Comparison of ENCODE assay signal across 10 cellular contexts in genomic region chr2:201432551-201433388, GRCh38. TPM values are rescaled to one million over a fixed set of nuclear protein-coding genes. Genes with fewer than 3 reads are reported as not detected.
DNase-seq lines count a peak whose midpoint lies in the region; ATAC-seq and TF ChIP-seq lines count a peak whose summit lies in the region.
"Had no signal": no experiment of that assay in that cellular context is flagged by ENCODE, and none has a peak within 500 bp of the region (broad histone marks: within the 10 kb centered on the region; RNA-seq: fewer than 3 reads in every experiment).

No MANE protein-coding gene starts in this region.

- no peaks in the 10 kb centered on the region for H3K27me3 Mint-ChIP-seq in activated T-helper 2 cell treated with anti-CD3 and anti-CD28 coated beads, Interferon-gamma antibody, Interleukin-2, Interleukin-4, amounts not matched to agents 10 μg/mL and 5 μg/mL and 100 μg/mL, durations not matched to agents 14 hours and 24 hours and 36 hours (ENCODE audit: low read depth)
- H3K27me3 Mint-ChIP-seq: dendritic cell treated with granulocyte-macrophage colony-stimulating factor and Interleukin-4, amounts not matched to agents 40 ng/mL and 50 ng/mL, for 4 days had no signal

- WGBS in heart right ventricle, 2 donors: 16 to 17% methylated on average over 5 of the region's 5 CpGs

- peak overlapping the region; percentile 47 to 88 (median 83) for H3K27ac ChIP-seq in heart right ventricle
- H3K27ac ChIP-seq in subcutaneous abdominal adipose tissue (ENCODE audit: low read depth, low read length): peak overlapping the region; percentile 83
- H3K27ac ChIP-seq: 22Rv1 had no signal

- peak; percentile 12 for DNase-seq in SIG-M5 treated with dmso at 0.1 percent for 504 hours (lab: John Stamatoyannopoulos, UW; ENCODE audit: unreplicated experiment)
- DNase-seq in SIG-M5 (lab: John Stamatoyannopoulos, UW): no peak
- no peak for DNase-seq in activated T-helper 2 cell treated with anti-CD3 and anti-CD28 coated beads, Interferon-gamma antibody, Interleukin-2, Interleukin-4, amounts not matched to agents 10 μg/mL and 5 μg/mL and 100 μg/mL, durations not matched to agents 14 hours and 24 hours and 36 hours (ENCODE audit: low spot score)
- DNase-seq in heart right ventricle: peak in 1 of 2 donors; percentile 31
- DNase-seq in NCI-H2107 (lab: John Stamatoyannopoulos, UW): no peak
- no peak for DNase-seq in SKM-1 (lab: John Stamatoyannopoulos, UW; ENCODE audit: unreplicated experiment)

- H3K9me3 ChIP-seq in heart right ventricle (peaks cover 0 to 6% (median 0%) of the 10 kb centered on the region in 11 donors), subcutaneous abdominal adipose tissue (ENCODE audit: control insufficient read depth in 5 of 5, low read length in 5 of 5) (no peaks in the 10 kb centered on the region)

- H3K36me3 ChIP-seq in heart right ventricle (peaks cover 0 to 10% (median 0%) of the 10 kb centered on the region in 9 donors), subcutaneous abdominal adipose tissue (ENCODE audit: control insufficient read depth in 5 of 5, insufficient read depth in 5 of 5, low read length in 5 of 5) (no peaks in the 10 kb centered on the region)

- H3K4me3 ChIP-seq in heart right ventricle (peak overlapping the region in 8 of 10 donors; percentile 7 to 30 (median 18)), subcutaneous abdominal adipose tissue (ENCODE audit: low read depth in 1 of 5, low read length in 5 of 5) (peak overlapping the region in 3 of 5 donors; percentile 4 to 43 (median 30))

- H3K9ac ChIP-seq in subcutaneous abdominal adipose tissue (ENCODE audit: low read length in 5 of 5): peak overlapping the region in 2 of 5 donors; percentile 64 to 66

- peaks cover 39% of the 10 kb centered on the region for H3K4me1 Mint-ChIP-seq in activated T-helper 2 cell treated with anti-CD3 and anti-CD28 coated beads, Interferon-gamma antibody, Interleukin-2, Interleukin-4, amounts not matched to agents 10 μg/mL and 5 μg/mL and 100 μg/mL, durations not matched to agents 14 hours and 24 hours and 36 hours (ENCODE audit: low read depth)

- H3K4me1 ChIP-seq in heart right ventricle (peaks cover 7 to 71% (median 53%) of the 10 kb centered on the region in 9 donors), subcutaneous abdominal adipose tissue (ENCODE audit: control insufficient read depth in 5 of 5, insufficient read depth in 5 of 5, low read length in 5 of 5) (peaks cover 7 to 28% (median 26%) of the 10 kb centered on the region in 5 donors)

- TF ChIP-seq CTCF in heart right ventricle (IDR thresholded peaks at IDR 0.05): no peak

- H3K36me3 Mint-ChIP-seq in activated T-helper 2 cell treated with anti-CD3 and anti-CD28 coated beads, Interferon-gamma antibody, Interleukin-2, Interleukin-4, amounts not matched to agents 10 μg/mL and 5 μg/mL and 100 μg/mL, durations not matched to agents 14 hours and 24 hours and 36 hours (ENCODE audit: low read depth): peaks cover 37% of the 10 kb centered on the region

- intact Hi-C loops in activated T-helper 2 cell treated with anti-CD3 and anti-CD28 coated beads, Interferon-gamma antibody, Interleukin-2, Interleukin-4, amounts not matched to agents 10 μg/mL and 5 μg/mL and 100 μg/mL, durations not matched to agents 14 hours and 24 hours and 36 hours (cut with micrococcal nuclease): loop anchor here (1.0 to 2.0 kb wide), 3 partner anchors 15 to 19 kb away; partner anchors contain the start of genes STRADB and TRAK2
- intact Hi-C loops in heart right ventricle (cut with DNase I): loop anchor here in 1 of 10 donors (2.0 kb wide), 1 partner anchor 18 kb away; the partner anchor contains the start of genes STRADB and TRAK2

- peak overlapping the region; percentile 83 for H3K27ac Mint-ChIP-seq in activated T-helper 2 cell treated with anti-CD3 and anti-CD28 coated beads, Interferon-gamma antibody, Interleukin-2, Interleukin-4, amounts not matched to agents 10 μg/mL and 5 μg/mL and 100 μg/mL, durations not matched to agents 14 hours and 24 hours and 36 hours
- H3K27ac Mint-ChIP-seq: dendritic cell treated with granulocyte-macrophage colony-stimulating factor and Interleukin-4, amounts not matched to agents 40 ng/mL and 50 ng/mL, for 4 days had no signal

- ATAC-seq in heart right ventricle (peak; percentile 55 to 89 (median 79)), HG02981 (IDR thresholded peaks at IDR 0.05; ENCODE audit: unreplicated experiment) (no peak)

- peaks cover 20% of the 10 kb centered on the region for H3K9me3 Mint-ChIP-seq in activated T-helper 2 cell treated with anti-CD3 and anti-CD28 coated beads, Interferon-gamma antibody, Interleukin-2, Interleukin-4, amounts not matched to agents 10 μg/mL and 5 μg/mL and 100 μg/mL, durations not matched to agents 14 hours and 24 hours and 36 hours

- H3K4me3 Mint-ChIP-seq in activated T-helper 2 cell treated with anti-CD3 and anti-CD28 coated beads, Interferon-gamma antibody, Interleukin-2, Interleukin-4, amounts not matched to agents 10 μg/mL and 5 μg/mL and 100 μg/mL, durations not matched to agents 14 hours and 24 hours and 36 hours (ENCODE audit: low read depth): peak overlapping the region; percentile 52
- H3K4me3 Mint-ChIP-seq: dendritic cell treated with granulocyte-macrophage colony-stimulating factor and Interleukin-4, amounts not matched to agents 40 ng/mL and 50 ng/mL, for 4 days had no signal

- no peaks in the 10 kb centered on the region for H3K27me3 ChIP-seq in heart right ventricle
- H3K27me3 ChIP-seq in subcutaneous abdominal adipose tissue (ENCODE audit: control insufficient read depth in 5 of 5, insufficient read depth in 4 of 5, low read length in 5 of 5): no peaks in the 10 kb centered on the region

RNA-seq across cellular contexts. Expression of gene TRAK2, which starts 18.5 kb away (rescaled TPM):
- total RNA-seq in activated T-helper 2 cell treated with anti-CD3 and anti-CD28 coated beads, Interferon-gamma antibody, Interleukin-2, Interleukin-4, amounts not matched to agents 10 μg/mL and 5 μg/mL and 100 μg/mL, durations not matched to agents 14 hours and 24 hours and 36 hours: 27.1 and 27.7 TPM in 2 replicates
- 100 to 1,000 TPM; 124 to 190 (median 169) TPM for total RNA-seq in heart right ventricle
- polyA plus RNA-seq in heart right ventricle: 10 to 100 TPM; 16.6 to 49.5 TPM

RNA-seq across cellular contexts. Expression of gene STRADB, which starts 18.8 kb away (rescaled TPM):
- 20.7 and 23.1 TPM in 2 replicates for total RNA-seq in activated T-helper 2 cell treated with anti-CD3 and anti-CD28 coated beads, Interferon-gamma antibody, Interleukin-2, Interleukin-4, amounts not matched to agents 10 μg/mL and 5 μg/mL and 100 μg/mL, durations not matched to agents 14 hours and 24 hours and 36 hours
- 10 to 100 TPM; 43.1 to 77.6 (median 58.6) TPM for total RNA-seq in heart right ventricle
- 10 to 100 TPM; 20.3 to 53.0 TPM for polyA plus RNA-seq in heart right ventricle
